33 cellular contexts compared by ENCODE assay signal in genomic region chr1:216711712-216712111, GRCh38.
"Had no signal": no experiment of that assay in that cellular context is flagged by ENCODE, and none has a peak within 500 bp of the region (broad histone marks: within the 10 kb centered on the region; RNA-seq: fewer than 3 reads in every experiment).

No MANE protein-coding gene starts in this region.

- H3K36me3 ChIP-seq: adrenal gland, ascending aorta, brain microvascular endothelial cell, breast epithelium, cardiac muscle cell had no signal

- ATAC-seq: activated naive CD4-positive, alpha-beta T cell treated with anti-CD3 and anti-CD28 coated beads, Interleukin-2, amount 50 U/mL, for 72 hours; activated naive CD8-positive, alpha-beta T cell treated with anti-CD3 and anti-CD28 coated beads, Interleukin-2, amount 50 U/mL, for 24 hours; activated T-cell treated with anti-CD3 and anti-CD28 coated beads, Interleukin-2, amount 50 U/mL, for 4 hours; activated T-cell treated with anti-CD3 and anti-CD28 coated beads, Interleukin-2, amount 50 U/mL, for 72 hours; activated T-helper 17 cell treated with anti-CD3 and anti-CD28 coated beads, Interleukin-2, amount 50 U/mL, for 72 hours; body of pancreas had no signal

- H3K27me3 ChIP-seq: adrenal gland, ascending aorta, body of pancreas, brain microvascular endothelial cell, breast epithelium, cardiac muscle cell had no signal

- H3K4me1 ChIP-seq: ascending aorta, breast epithelium had no signal

- H3K27ac ChIP-seq: ascending aorta, body of pancreas, brain microvascular endothelial cell, breast epithelium had no signal

- H3K9me3 ChIP-seq: adrenal gland, ascending aorta, body of pancreas, breast epithelium had no signal

- FAIRE-seq: astrocyte, bronchial epithelial cell, colon had no signal

- DNase-seq: activated effector memory CD4-positive, alpha-beta T cell treated with anti-CD3 and anti-CD28 coated beads, Interleukin-2, amount 50 U/mL, for 16 hours; activated effector memory CD4-positive, alpha-beta T cell treated with Interleukin-2 at 50 U/mL for 16 hours; activated gamma-delta T cell; activated gamma-delta T cell treated with Interleukin-2 at 50 U/mL for 16 hours; activated naive CD4-positive, alpha-beta T cell; activated naive CD4-positive, alpha-beta T cell treated with anti-CD3 and anti-CD28 coated beads for 36 hours; activated naive CD4-positive, alpha-beta T cell treated with anti-CD3 and anti-CD28 coated beads, Interleukin-2, amount 10 ng/mL, durations not matched to agents 7 days and 5 days; activated naive CD4-positive, alpha-beta T cell treated with anti-CD3 and anti-CD28 coated beads, Interleukin-2, amount 50 U/mL, for 16 hours; activated naive CD4-positive, alpha-beta T cell treated with Interleukin-2 at 50 U/mL for 16 hours; activated naive CD8-positive, alpha-beta T cell treated with anti-CD3 and anti-CD28 coated beads for 36 hours; activated naive CD8-positive, alpha-beta T cell treated with anti-CD3 and anti-CD28 coated beads, Interleukin-2, amount 10 ng/mL, durations not matched to agents 7 days and 5 days; activated naive CD8-positive, alpha-beta T cell treated with anti-CD3 and anti-CD28 coated beads, Interleukin-2, amount 50 U/mL, for 24 hours; activated T-cell treated with anti-CD3 and anti-CD28 coated beads, Interleukin-2, amount 50 U/mL, for 4 hours; activated T-cell treated with anti-CD3 and anti-CD28 coated beads, Interleukin-2, amount 50 U/mL, for 48 hours; activated T-cell treated with anti-CD3 and anti-CD28 coated beads, Interleukin-2, amount 50 U/mL, for 72 hours; adrenal gland; amniotic stem cell; amygdala; anterior cingulate cortex; aorta; body of pancreas; brain microvascular endothelial cell; caudate nucleus; central memory CD4-positive, alpha-beta T cell; cerebellar nuclear complex had no signal

- H3K4me3 ChIP-seq: ascending aorta, body of pancreas, breast epithelium, cardiac muscle cell had no signal
